In genomic region chr17:40123811-40124114, GRCh38 we compare ENCODE assay signal across 8 cellular contexts. TPM values are rescaled to one million over a fixed set of nuclear protein-coding genes. Genes with fewer than 3 reads are reported as not detected.
DNase-seq lines count a peak whose midpoint lies in the region; ATAC-seq and TF ChIP-seq lines count a peak whose summit lies in the region.

No MANE protein-coding gene starts in this region.

- H3K9me3 ChIP-seq in A673 (ENCODE audit: low read depth, low read length, poor library complexity, severe bottlenecking) (no peaks in the 10 kb centered on the region), colonic mucosa (no peaks in the 10 kb centered on the region)

- H3K9ac ChIP-seq in KMS-11 (peak overlapping the region; percentile 91; the same call in 1 of the 2 replicates), colonic mucosa (ENCODE audit: low read depth in 2 of 2, low read length in 2 of 2) (peak overlapping the region; percentile 97 to 100)

- H3K4me1 Mint-ChIP-seq in naive B cell, result peaks cover 24 to 38% (median 34%) of the 10 kb centered on the region in 3 donors

- H3K27me3 ChIP-seq in A673 (replicated peaks; ENCODE audit: insufficient read depth, low read depth, low read length, poor library complexity), result no peaks in the 10 kb centered on the region
- H3K27me3 ChIP-seq in KMS-11 (ENCODE audit: insufficient read depth, low read depth), result no peaks in the 10 kb centered on the region
- no peaks in the 10 kb centered on the region for H3K27me3 ChIP-seq in colonic mucosa

- no peaks in the 10 kb centered on the region for H3K4me1 ChIP-seq in A673 (ENCODE audit: insufficient read depth, low read length, poor library complexity, severe bottlenecking)
- H3K4me1 ChIP-seq in KMS-11 (ENCODE audit: low read depth, poor library complexity, severe bottlenecking), result peaks cover 32% of the 10 kb centered on the region
- H3K4me1 ChIP-seq in colonic mucosa, result no peaks in the 10 kb centered on the region

- H3K27ac ChIP-seq in A673 (ENCODE audit: low read depth, low read length, poor library complexity, severe bottlenecking) (no peak overlapping the region), KMS-11 (peak overlapping the region; percentile 69; the same call in 1 of the 2 replicates), colonic mucosa (peak overlapping the region; percentile 96)

- H3K36me3 ChIP-seq in A673 (ENCODE audit: insufficient read depth, low read length, poor library complexity, severe bottlenecking) (peaks cover 18% of the 10 kb centered on the region), KMS-11 (ENCODE audit: insufficient read depth) (0 out of 2 replicates have a peak, but pooled peaks cover 5% of the 10 kb centered on the region), colonic mucosa (no peaks in the 10 kb centered on the region)

- ATAC-seq in naive B cell (ENCODE audit: low read depth in 2 of 2), result no peak

- intact Hi-C loops in A673 (cut with micrococcal nuclease; ENCODE audit: unreplicated experiment), result no loop called here
- intact Hi-C loops in colonic mucosa (cut with DNase I), result no loop called here

- H3K36me3 Mint-ChIP-seq in naive B cell, result peaks cover 0 to 4% of the 10 kb centered on the region in 2 donors

- H3K27ac Mint-ChIP-seq in naive B cell, result peak overlapping the region in 5 of 6 donors; percentile 1 to 95 (median 85)

- TSS peak; percentile 67 for BruUV-seq in A673 (replicated peaks; lab: Mats Ljungman, UMichigan)

- DNase-seq in A673 (ENCODE audit: low spot score) (no peak), colonic mucosa (no peak), naive B cell (no peak), NCI-H69 (lab: John Stamatoyannopoulos, UW) (no peak), NCI-H2029 treated with DMSO at 0.1 percent for 48 hours (lab: John Stamatoyannopoulos, UW) (no peak), AG08395 (ENCODE audit: low spot score) (no peak)
- no peak for DNase-seq in stimulated activated CD8-positive, alpha-beta memory T cell treated with anti-CD3 and anti-CD28 coated beads, Interleukin-4, amount 100 ng/mL, for 48 hours

- H4K20me1 ChIP-seq in KMS-11 (ENCODE audit: insufficient read depth), result peaks cover 13% of the 10 kb centered on the region

- H3K4me3 Mint-ChIP-seq in naive B cell, result peak overlapping the region; percentile 88 to 99 (median 94)

- peaks cover 74% of the 10 kb centered on the region for H3K79me2 ChIP-seq in KMS-11 (ENCODE audit: insufficient read depth, low read depth)

- no peak for TF ChIP-seq CTCF in A673 (conservative IDR thresholded peaks at IDR 0.05; ENCODE audit: low read depth, low read length)
- TF ChIP-seq CTCF in KMS-11 (conservative IDR thresholded peaks at IDR 0.05; ENCODE audit: low read depth, low read length), result no peak
- no peak for TF ChIP-seq CTCF in colonic mucosa (IDR thresholded peaks at IDR 0.05)

- POLR2A ChIA-PET in A673 (lab: Charles Lee; ENCODE audit: low non-redundant PET), result interaction anchor here (0.6 kb wide), 1 partner anchor 23 kb away, joined by 4 read pairs; no protein-coding TSS in a partner anchor

- H3K4me2 ChIP-seq in KMS-11, result peak overlapping the region; percentile 83

- no peaks in the 10 kb centered on the region for H3K9me3 Mint-ChIP-seq in naive B cell

- CTCF ChIA-PET in A673 (lab: Charles Lee), result interaction anchor here (0.7 kb wide), 1 partner anchor 11 kb away, joined by 3 read pairs; no protein-coding TSS in a partner anchor

- no peak overlapping the region for H2AFZ ChIP-seq in KMS-11 (ENCODE audit: low read depth)

- H3K4me3 ChIP-seq in A673 (ENCODE audit: low read depth, low read length, poor library complexity, severe bottlenecking) (peak overlapping the region; percentile 96), KMS-11 (IDR thresholded peaks at IDR 0.05; ENCODE audit: insufficient read depth, low read depth, low read length) (peak overlapping the region; percentile 6), colonic mucosa (peak overlapping the region; percentile 100)

- H3K27me3 Mint-ChIP-seq in naive B cell, result no peaks in the 10 kb centered on the region

RNA-seq across cellular contexts. Expression of gene MSL1, which starts 2.0 kb away (rescaled TPM):
- total RNA-seq in A673 (2021) (56.9 and 59.9 TPM in 2 replicates), colonic mucosa (10 to 100 TPM; 77.0 to 81.0 TPM)
- 10 to 100 TPM in 2 of 6 donors, 1 to 10 TPM in 4; 7.7 to 13.1 (median 9.2) TPM for polyA plus RNA-seq in naive B cell (ENCODE audit: low read depth in 6 of 6)

RNA-seq across cellular contexts. Expression of gene CASC3, which starts 16.6 kb away (rescaled TPM):
- total RNA-seq in A673 (2021) (65.1 and 66.5 TPM in 2 replicates), colonic mucosa (10 to 100 TPM; 53.8 to 55.3 TPM)
- 10 to 100 TPM; 31.8 to 60.5 (median 44.5) TPM for polyA plus RNA-seq in naive B cell (ENCODE audit: low read depth in 6 of 6)

RNA-seq across cellular contexts. Expression of gene NR1D1, which starts 23.4 kb away (rescaled TPM):
- 1.9 and 2.6 TPM in 2 replicates for total RNA-seq in A673 (2021)
- total RNA-seq in colonic mucosa, result 10 to 100 TPM in 1 of 2 donors, 1 to 10 TPM in 1; 4.8 to 18.8 TPM
- 1 to 10 TPM in 5 of 6 donors, not detected in 1; 1.1 to 2.9 (median 2.1) TPM for polyA plus RNA-seq in naive B cell (ENCODE audit: low read depth in 6 of 6)

RNA-seq across cellular contexts. Expression of gene RAPGEFL1, which starts 53.5 kb away (rescaled TPM):
- total RNA-seq in A673 (2021), result 11.4 and 11.9 TPM in 2 replicates
- total RNA-seq in colonic mucosa, result 100 to 1,000 TPM in 1 of 2 donors, 10 to 100 TPM in 1; 98.2 to 108 TPM
- under 1 TPM in 4 of 6 donors, not detected in 2; 0.10 to 0.56 (median 0.43) TPM for polyA plus RNA-seq in naive B cell (ENCODE audit: low read depth in 6 of 6)

Comparison
In these comparisons a context has a peak if more than half of its experiments do, and no peak if none do; other contexts are left out.
1. H3K4me3 ChIP-seq: peak in every context shown above with its lines; median percentile 100 in colonic mucosa; 96 in A673; 6 in KMS-11.